In the genomic region with DNA sequence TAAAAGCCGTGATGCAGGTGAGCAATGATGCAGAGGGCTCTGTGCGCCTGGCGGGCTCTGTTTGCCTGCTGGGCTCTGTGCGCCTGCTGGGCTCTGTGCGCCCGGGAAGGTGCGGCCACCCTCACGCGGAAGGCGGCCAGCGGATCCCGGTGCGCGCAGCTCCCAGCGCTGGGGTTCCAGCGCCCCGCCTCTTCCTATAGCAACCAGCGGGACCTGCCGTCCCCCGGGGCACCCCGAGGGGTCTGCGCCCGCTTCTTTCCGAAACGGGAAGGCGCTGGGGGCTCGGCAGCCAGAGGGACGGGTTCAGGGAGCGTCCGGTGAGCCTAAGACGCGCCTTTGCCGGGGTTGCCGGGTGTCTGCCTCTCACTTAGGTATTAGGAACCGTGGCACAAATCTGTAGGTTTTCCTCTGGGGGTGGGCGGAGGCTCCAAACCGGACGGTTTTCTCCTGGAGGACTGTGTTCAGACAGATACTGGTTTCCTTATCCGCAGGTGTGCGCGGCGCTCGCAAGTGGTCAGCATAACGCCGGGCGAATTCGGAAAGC, we compare ENCODE assay signal across 8 cellular contexts. TPM values are rescaled to one million over a fixed set of nuclear protein-coding genes. Genes with fewer than 3 reads are reported as not detected.
DNase-seq lines count a peak whose midpoint lies in the region; ATAC-seq and TF ChIP-seq lines count a peak whose summit lies in the region.

No MANE protein-coding gene starts in this region.

- POLR2A ChIA-PET in AG04449 (lab: Yijun Ruan, JAX) = interaction anchor here (0.8 kb wide), 1 partner anchor 10 kb away, joined by 4 read pairs; no protein-coding TSS in a partner anchor

- CTCF ChIA-PET in AG04449 (lab: Yijun Ruan, JAX) = interaction anchor here (1.0 to 1.8 kb wide), 2 partner anchors 10 to 11 kb away, joined by 3 to 4 read pairs; no protein-coding TSS in a partner anchor

- no peaks in the 10 kb centered on the region for H3K27me3 Mint-ChIP-seq in osteocyte (ENCODE audit: unreplicated experiment)

- DNase-seq in AG04449 (ENCODE audit: low read depth, low spot score) (no peak), GM23248 (peak; percentile 43), UCSD-AML1 (lab: John Stamatoyannopoulos, UW; ENCODE audit: unreplicated experiment) (peak; percentile 40), fibroblast of peridontal ligament (ENCODE audit: extremely low read depth) (peak; percentile 22), osteocyte (ENCODE audit: extremely low spot score, unreplicated experiment) (no peak), NCI-H226 (no peak)

- H4K20me1 ChIP-seq in GM23248 (ENCODE audit: insufficient read depth) = no peaks in the 10 kb centered on the region

- peak overlapping the region; percentile 64 for H3K4me3 ChIP-seq in AG04449 (ENCODE audit: low read depth, low read length)
- peak overlapping the region; percentile 81 for H3K4me3 ChIP-seq in GM23248

- H3K9ac ChIP-seq in GM23248 = peak overlapping the region; percentile 48

- peaks cover 21% of the 10 kb centered on the region for H3K36me3 Mint-ChIP-seq in osteocyte (ENCODE audit: unreplicated experiment)

- no peaks in the 10 kb centered on the region for H3K9me2 ChIP-seq in GM23248 (ENCODE audit: insufficient read depth)

- peak overlapping the region; percentile 90 for H2AFZ ChIP-seq in GM23248

- 0 out of 2 replicates have a peak, but pooled peaks cover 4% of the 10 kb centered on the region for H3K4me1 ChIP-seq in GM23248 (ENCODE audit: insufficient read depth)

- peaks cover 12% of the 10 kb centered on the region; the same call in 1 of the 2 replicates for H3F3A ChIP-seq in GM23248 (ENCODE audit: insufficient read depth)

- in situ Hi-C loops in GM23248 (cut with MboI) = no loop called here

- WGBS in GM23248 (ENCODE audit: low coverage in 1 of 2, low lambda C conversion rate in 2 of 2, missing lambda C conversion rate in 2 of 2), 2 experiments = 3% methylated on average over 39 to 43 of the region's 47 CpGs

- peak overlapping the region; percentile 84 for H3K4me2 ChIP-seq in GM23248 (ENCODE audit: unreplicated experiment)

- H3K27ac Mint-ChIP-seq in osteocyte (ENCODE audit: unreplicated experiment) = no peak overlapping the region

- H3K4me1 Mint-ChIP-seq in osteocyte (ENCODE audit: unreplicated experiment) = peaks cover 6% of the 10 kb centered on the region

- ATAC-seq in GM18502 (IDR thresholded peaks at IDR 0.05; ENCODE audit: poor library complexity, unreplicated experiment) (no peak), GM21381 (IDR thresholded peaks at IDR 0.05; ENCODE audit: unreplicated experiment) (no peak)

- H3K27me3 ChIP-seq in GM23248 (replicated peaks; ENCODE audit: insufficient read depth) = 0 out of 2 replicates have a peak, but pooled peaks cover 4% of the 10 kb centered on the region

- peaks cover 6% of the 10 kb centered on the region; the same call in 1 of the 2 replicates for H3K36me3 ChIP-seq in GM23248 (ENCODE audit: low read depth)

- no peaks in the 10 kb centered on the region for H3K79me2 ChIP-seq in GM23248 (ENCODE audit: insufficient read depth)

- TF ChIP-seq CTCF in AG04449 (IDR thresholded peaks at IDR 0.05; ENCODE audit: insufficient read depth, low read length, missing control alignments) (no peak), osteocyte (IDR thresholded peaks at IDR 0.05) (no peak)

- H3K9me3 ChIP-seq in GM23248 (ENCODE audit: low read depth) = no peaks in the 10 kb centered on the region

- H3K9me3 Mint-ChIP-seq in osteocyte (ENCODE audit: unreplicated experiment) = no peaks in the 10 kb centered on the region

- H3K27ac ChIP-seq in GM23248 = no peak overlapping the region

- H3K4me3 Mint-ChIP-seq in osteocyte (ENCODE audit: unreplicated experiment) = peak overlapping the region; percentile 80

RNA-seq across cellular contexts. Expression of gene PRMT2, which starts 31.8 kb away (rescaled TPM):
- 130 and 171 TPM in 2 replicates for total RNA-seq in GM23248 (2014; rRNA removed; shearing (Covaris generic))
- polyA plus RNA-seq in GM23248 (2016; fragmentation: Nextera tagmentation; extraction: Ambion mirVana) = 145 and 146 TPM in 2 replicates
- 111 and 115 TPM in 2 replicates for total RNA-seq in osteocyte

Comparison
In these comparisons a context has a peak if more than half of its experiments do, and no peak if none do; other contexts are left out.
1. DNase-seq: peak in GM23248 (single experiment), UCSD-AML1 (single experiment) and fibroblast of peridontal ligament (single experiment); none in AG04449 (single experiment), osteocyte (single experiment) and NCI-H226 (single experiment).